8 cellular contexts compared by ENCODE assay signal in the genomic region with DNA sequence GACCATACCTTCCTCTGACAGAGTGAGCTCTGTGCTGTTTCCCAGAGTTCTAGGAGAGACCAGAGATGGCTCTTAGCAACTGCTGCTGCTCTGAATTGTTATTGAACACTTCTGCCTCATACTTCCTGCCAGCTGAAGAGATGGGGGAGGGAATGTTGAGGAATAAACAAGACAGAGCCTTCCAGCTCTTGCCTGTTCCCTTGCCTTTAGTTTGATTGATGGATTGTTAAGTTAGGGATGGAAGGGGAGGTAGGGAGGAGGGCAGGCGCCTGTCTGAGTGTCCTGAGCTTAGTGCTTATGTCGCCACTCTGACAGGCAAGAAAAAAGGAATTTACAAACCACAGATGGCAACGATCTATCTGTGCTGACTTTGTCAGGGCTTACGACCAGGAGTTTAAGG. TPM values are rescaled to one million over a fixed set of nuclear protein-coding genes. Genes with fewer than 3 reads are reported as not detected.
DNase-seq lines count a peak whose midpoint lies in the region; ATAC-seq and TF ChIP-seq lines count a peak whose summit lies in the region.

No MANE protein-coding gene starts in this region.

- H3K4me1 ChIP-seq in duodenal mucosa (ENCODE audit: control insufficient read depth in 1 of 2, insufficient read depth in 2 of 2, low read length in 2 of 2) (peaks cover 44 to 45% of the 10 kb centered on the region in 2 donors), neutrophil (ENCODE audit: control insufficient read depth in 1 of 2, insufficient read depth in 1 of 2, low read depth in 1 of 2, low read length in 1 of 2) (peaks cover 16 to 21% of the 10 kb centered on the region in 2 experiments)

- H3K27ac ChIP-seq in duodenal mucosa (ENCODE audit: low read depth, low read length) (peak overlapping the region; percentile 22), neutrophil (peak overlapping the region; percentile 51)

- no peak for TF ChIP-seq CTCF in neutrophil (IDR thresholded peaks at IDR 0.05)

- peak overlapping the region; percentile 13 to 20 for H3K9ac ChIP-seq in duodenal mucosa (ENCODE audit: low read depth in 1 of 2, low read length in 2 of 2)

- ATAC-seq in HG03175 (IDR thresholded peaks at IDR 0.05; ENCODE audit: unreplicated experiment) (no peak), HG03442 (IDR thresholded peaks at IDR 0.05; ENCODE audit: unreplicated experiment) (no peak), HG03025 (IDR thresholded peaks at IDR 0.05; ENCODE audit: low FRiP score, unreplicated experiment) (no peak)

- no peaks in the 10 kb centered on the region for H3K27me3 ChIP-seq in duodenal mucosa (ENCODE audit: control insufficient read depth in 1 of 2, insufficient read depth in 2 of 2, low read length in 2 of 2)
- no peaks in the 10 kb centered on the region for H3K27me3 ChIP-seq in neutrophil

- H3K4me3 ChIP-seq in duodenal mucosa (ENCODE audit: low read depth in 1 of 2, low read length in 2 of 2) = peak overlapping the region; percentile 0 to 47
- no peak overlapping the region for H3K4me3 ChIP-seq in neutrophil (ENCODE audit: low read depth in 1 of 2, low read length in 1 of 2)

- H3K9me3 ChIP-seq in duodenal mucosa (ENCODE audit: control insufficient read depth in 1 of 2, low read length in 2 of 2) (no peaks in the 10 kb centered on the region), neutrophil (no peaks in the 10 kb centered on the region)

- H3K36me3 ChIP-seq in duodenal mucosa (ENCODE audit: control insufficient read depth in 1 of 2, insufficient read depth in 2 of 2, low read length in 2 of 2) = peaks cover 13 to 28% of the 10 kb centered on the region in 2 donors
- H3K36me3 ChIP-seq in neutrophil = peaks cover 16% of the 10 kb centered on the region

- DNase-seq in Daoy (ENCODE audit: low read depth) (peak; percentile 6), NCI-H226 (peak; percentile 68), NCI-H128 (lab: John Stamatoyannopoulos, UW; ENCODE audit: unreplicated experiment) (no peak)

RNA-seq across cellular contexts. Expression of gene ZNF609, which starts 42.8 kb away (rescaled TPM):
- 7.3 and 9.6 TPM in 2 replicates for total RNA-seq in Daoy (2014; rRNA removed; shearing (Covaris generic))

Comparison
In these comparisons a context has a peak if more than half of its experiments do, and no peak if none do; other contexts are left out.
1. H3K4me3 ChIP-seq: peak in duodenal mucosa (2 of 2); none in neutrophil (0 of 2).